8 cellular contexts compared by ENCODE assay signal in the genomic region with DNA sequence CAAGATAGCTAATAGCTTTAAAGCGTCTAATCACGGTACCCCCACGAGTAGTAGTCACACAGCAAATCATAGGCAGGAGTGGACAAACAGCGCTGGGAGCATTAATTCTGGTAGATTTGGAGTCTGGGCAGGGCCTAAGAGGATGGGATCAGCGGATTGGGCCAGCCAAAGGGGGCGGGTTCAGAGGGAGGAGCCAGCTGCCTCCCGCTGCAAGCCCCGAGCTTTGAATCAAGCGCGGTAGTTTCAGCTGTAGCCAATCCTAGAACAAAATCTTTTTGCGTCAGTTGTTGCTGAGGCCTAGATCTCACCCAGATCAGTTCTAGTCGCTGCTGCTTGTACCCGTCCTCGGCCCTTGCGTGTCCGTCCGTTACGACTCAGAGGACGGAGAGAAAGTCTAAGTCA. TPM values are rescaled to one million over a fixed set of nuclear protein-coding genes. Genes with fewer than 3 reads are reported as not detected.
DNase-seq lines count a peak whose midpoint lies in the region; ATAC-seq, FAIRE-seq and TF ChIP-seq lines count a peak whose summit lies in the region.

No MANE protein-coding gene starts in this region.

- H3K4me3 ChIP-seq in kidney (ENCODE audit: low read length in 2 of 2), result peak overlapping the region; percentile 94 to 99

- DNase-seq in AG08395 (ENCODE audit: low spot score), result peak; percentile 100
- DNase-seq in NCI-H345 (lab: John Stamatoyannopoulos, UW), result peak; percentile 98
- peak; percentile 95 for DNase-seq in chondrocyte (ENCODE audit: low spot score)
- peak; percentile 97 for DNase-seq in kidney
- peak; percentile 96 for DNase-seq in stimulated activated CD4-positive, alpha-beta T cell treated with anti-CD3 and anti-CD28 coated beads, Interleukin-15, amount 100 ng/mL, for 24 hours

- intact Hi-C loops in kidney (cut with DNase I), result no loop called here

- peak; percentile 96 for FAIRE-seq in kidney (lab: Jason Lieb, UNC)

- H3K27me3 Mint-ChIP-seq in chondrocyte (ENCODE audit: low read depth), result no peaks in the 10 kb centered on the region

- H3K9me3 ChIP-seq in kidney (ENCODE audit: control insufficient read depth in 1 of 2, low read length in 2 of 2), result no peaks in the 10 kb centered on the region

- peak overlapping the region; percentile 83 to 88 for H3K9ac ChIP-seq in kidney (ENCODE audit: low read length in 2 of 2)

- peaks cover 21% of the 10 kb centered on the region for H3K4me1 Mint-ChIP-seq in chondrocyte (ENCODE audit: low read depth)

- peak overlapping the region; percentile 91 for H3K4me3 Mint-ChIP-seq in chondrocyte (ENCODE audit: unreplicated experiment)

- peak overlapping the region; percentile 98 for H3K27ac Mint-ChIP-seq in chondrocyte (ENCODE audit: unreplicated experiment)

- peak overlapping the region; percentile 86 to 91 for H3K27ac ChIP-seq in kidney (ENCODE audit: low read depth in 2 of 2, low read length in 2 of 2)

- ATAC-seq in GM19023 (IDR thresholded peaks at IDR 0.05; ENCODE audit: unreplicated experiment) (peak; percentile 78), HG03280 (IDR thresholded peaks at IDR 0.05; ENCODE audit: unreplicated experiment) (peak; percentile 72)
- ATAC-seq in activated CD4-positive, CD25-positive, alpha-beta regulatory T cell treated with anti-CD3 and anti-CD28 coated beads, Interleukin-2, amount 50 U/mL, for 24 hours, result peak; percentile 82 to 84

- H3K9me3 Mint-ChIP-seq in chondrocyte (ENCODE audit: low read depth), result no peaks in the 10 kb centered on the region

- no peaks in the 10 kb centered on the region for H3K36me3 ChIP-seq in kidney (ENCODE audit: control insufficient read depth in 1 of 2, insufficient read depth in 2 of 2, low read length in 2 of 2)

- H3K36me3 Mint-ChIP-seq in chondrocyte (ENCODE audit: low read depth), result no peaks in the 10 kb centered on the region

- H3K4me1 ChIP-seq in kidney (ENCODE audit: control insufficient read depth in 1 of 2, insufficient read depth in 1 of 2, low read depth in 1 of 2, low read length in 2 of 2), result peaks cover 0 to 6% of the 10 kb centered on the region in 2 donors

- TF ChIP-seq CTCF in chondrocyte (IDR thresholded peaks at IDR 0.05), result no peak
- no peak for TF ChIP-seq CTCF in kidney (IDR thresholded peaks at IDR 0.05; ENCODE audit: borderline replicate concordance, extremely low read depth, insufficient read depth)

RNA-seq across cellular contexts. Expression of gene NASP, which starts 0.6 kb away (rescaled TPM):
- total RNA-seq in chondrocyte (38.9 to 76.9 TPM (median 42.3 TPM) in 3 replicates), kidney (51.6 TPM)
- 49.5 TPM for polyA plus RNA-seq in kidney (ENCODE audit: insufficient read depth, low read depth, low replicate concordance)

RNA-seq across cellular contexts. Expression of gene AKR1A1, which starts 32.6 kb away (rescaled TPM):
- total RNA-seq in chondrocyte, result 154 to 206 TPM (median 167 TPM) in 3 replicates
- 147 TPM for total RNA-seq in kidney
- 431 TPM for polyA plus RNA-seq in kidney (ENCODE audit: insufficient read depth, low read depth, low replicate concordance)

RNA-seq across cellular contexts. Expression of gene CCDC17, which starts 40.6 kb away (rescaled TPM):
- total RNA-seq in chondrocyte, result 0.90 to 2.8 TPM (median 0.90 TPM) in 3 replicates
- total RNA-seq in kidney, result 3.0 TPM
- polyA plus RNA-seq in kidney (ENCODE audit: insufficient read depth, low read depth, low replicate concordance), result 1.0 TPM

Comparison
In these comparisons a context has a peak if more than half of its experiments do, and no peak if none do; other contexts are left out.
1. Peak in every context shown above with its lines: DNase-seq, ATAC-seq, H3K4me3 ChIP-seq and H3K27ac ChIP-seq.